6 cellular contexts compared by ENCODE assay signal in the genomic region with DNA sequence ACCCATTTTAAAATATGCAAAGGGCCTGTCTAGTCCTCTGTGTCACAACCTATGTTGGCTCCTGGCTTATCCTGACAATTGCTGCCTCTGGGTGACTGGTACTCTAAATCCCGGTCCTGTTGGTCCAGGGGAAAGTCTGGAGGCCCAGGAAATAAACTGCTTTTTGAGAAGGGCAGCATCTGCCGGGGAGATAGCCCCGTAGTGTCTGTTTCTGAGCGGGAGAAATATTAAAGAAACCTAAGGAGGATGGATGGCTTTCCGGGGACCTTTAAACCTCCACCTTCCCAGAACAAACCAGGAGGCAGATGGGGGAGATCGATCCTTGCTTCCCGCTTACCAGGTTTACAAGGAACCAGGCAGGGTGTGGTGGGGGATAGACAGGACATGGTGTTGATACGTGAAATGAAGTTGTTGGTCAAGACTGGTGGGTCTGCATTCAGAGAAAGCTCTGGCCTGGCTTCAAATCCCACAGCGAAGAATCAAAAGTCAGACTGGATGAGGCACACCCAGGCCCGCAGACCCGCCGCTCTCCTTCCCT. TPM values are rescaled to one million over a fixed set of nuclear protein-coding genes. Genes with fewer than 3 reads are reported as not detected.
A peak's percentile ranks its signal among the peaks of the same experiment; 100 is the strongest.
DNase-seq lines count a peak whose midpoint lies in the region; ATAC-seq and TF ChIP-seq lines count a peak whose summit lies in the region.

No MANE protein-coding gene starts in this region.

- peak overlapping the region; percentile 92 for H2BK120ac ChIP-seq in IMR-90 (ENCODE audit: low read depth, low read length)

- DNase-seq in IMR-90 (peak; percentile 32), LoVo (ENCODE audit: low spot score) (no peak)

- peaks cover 10% of the 10 kb centered on the region for H3K9me1 ChIP-seq in IMR-90 (ENCODE audit: insufficient read depth, low read length)

- no TSS peak for BruUV-seq in IMR-90 (replicated peaks; lab: Mats Ljungman, UMichigan)

- H3K36me3 ChIP-seq in IMR-90 (ENCODE audit: control insufficient read depth, insufficient read depth, low read length): peaks cover 20% of the 10 kb centered on the region
- H3K36me3 ChIP-seq in duodenal mucosa (ENCODE audit: control insufficient read depth in 1 of 2, insufficient read depth in 2 of 2, low read length in 2 of 2): no peaks in the 10 kb centered on the region
- no peaks in the 10 kb centered on the region for H3K36me3 ChIP-seq in parathyroid adenoma (ENCODE audit: control insufficient read depth, insufficient read depth, low read length)

- peak overlapping the region; percentile 87 for H3K23ac ChIP-seq in IMR-90 (ENCODE audit: low read depth, low read length)

- peak overlapping the region; percentile 99 for H3K27ac ChIP-seq in IMR-90 (ENCODE audit: insufficient read depth, low read length)
- H3K27ac ChIP-seq in duodenal mucosa (ENCODE audit: low read depth, low read length): peak overlapping the region; percentile 87
- peak overlapping the region; percentile 58 for H3K27ac ChIP-seq in parathyroid adenoma

- CTCF ChIA-PET in IMR-90 (lab: Yijun Ruan, JAX): interaction anchor here (0.8 to 2.8 kb wide), 4 partner anchors 28 to 69 kb away, joined by 3 to 10 read pairs (median 6); no protein-coding TSS in a partner anchor

- peak overlapping the region; percentile 96 for H2BK5ac ChIP-seq in IMR-90 (ENCODE audit: low read depth, low read length, poor library complexity, severe bottlenecking)

- peak overlapping the region; percentile 99 for H3K18ac ChIP-seq in IMR-90 (ENCODE audit: low read depth, low read length)

- peak overlapping the region; percentile 96 for H2AK9ac ChIP-seq in IMR-90 (replicated peaks; ENCODE audit: low read depth, low read length, poor library complexity)

- H4K5ac ChIP-seq in IMR-90 (ENCODE audit: low read depth, low read length): peak overlapping the region; percentile 99

- peak overlapping the region; percentile 66 for H2AFZ ChIP-seq in IMR-90 (replicated peaks; ENCODE audit: low read length, poor library complexity)
- peak overlapping the region; percentile 16 for H2AFZ ChIP-seq in parathyroid adenoma

- H2BK15ac ChIP-seq in IMR-90 (ENCODE audit: low read depth, low read length): peak overlapping the region; percentile 99

- H3K79me2 ChIP-seq in parathyroid adenoma: no peaks in the 10 kb centered on the region

- peak overlapping the region; percentile 99 for H2AK5ac ChIP-seq in IMR-90 (ENCODE audit: low read depth, low read length)

- H3K4me3 ChIP-seq in IMR-90 (ENCODE audit: insufficient read depth, low read depth, low read length): peak overlapping the region; percentile 96
- H3K4me3 ChIP-seq in duodenal mucosa (ENCODE audit: low read depth in 1 of 2, low read length in 2 of 2): peak overlapping the region; percentile 60 to 72
- H3K4me3 ChIP-seq in parathyroid adenoma (ENCODE audit: low read depth, low read length): peak overlapping the region; percentile 97

- H3K4me2 ChIP-seq in IMR-90 (ENCODE audit: low read depth, low read length) (peak overlapping the region; percentile 97), parathyroid adenoma (ENCODE audit: low read length) (peak overlapping the region; percentile 65)

- peak overlapping the region; percentile 99 for H3K9ac ChIP-seq in IMR-90 (ENCODE audit: low read depth, low read length)
- H3K9ac ChIP-seq in duodenal mucosa (ENCODE audit: low read depth in 1 of 2, low read length in 2 of 2): peak overlapping the region; percentile 52 to 63
- no peak overlapping the region for H3K9ac ChIP-seq in parathyroid adenoma

- 0 out of 2 replicates have a peak, but pooled peaks have one; percentile 1 for TF ChIP-seq RAD21 in IMR-90 (IDR thresholded peaks at IDR 0.05; ENCODE audit: low read length)

- POLR2A ChIA-PET in IMR-90 (lab: Charles Lee; ENCODE audit: unreplicated experiment): interaction anchor here (0.6 to 1.6 kb wide), 19 partner anchors 14 to 726 kb away, joined by 3 to 25 read pairs (median 5); a partner anchor contains a TSS

- no peaks in the 10 kb centered on the region for H3K27me3 ChIP-seq in IMR-90 (ENCODE audit: control insufficient read depth, insufficient read depth, low read length)
- H3K27me3 ChIP-seq in duodenal mucosa (ENCODE audit: control insufficient read depth in 1 of 2, insufficient read depth in 2 of 2, low read length in 2 of 2): peaks cover 31 to 49% of the 10 kb centered on the region in 2 donors
- H3K27me3 ChIP-seq in parathyroid adenoma (ENCODE audit: control insufficient read depth, insufficient read depth, low read length): no peaks in the 10 kb centered on the region

- H4K8ac ChIP-seq in IMR-90 (ENCODE audit: low read depth in 2 of 2, low read length in 2 of 2): peak overlapping the region; percentile 84 to 99

- peak overlapping the region; percentile 65 for H2BK20ac ChIP-seq in IMR-90 (ENCODE audit: low read depth, low read length)

- intact Hi-C loops in IMR-90 (cut with micrococcal nuclease): loop anchor here (1.0 to 2.0 kb wide), 6 partner anchors 37 to 205 kb away; no protein-coding TSS in a partner anchor

- H4K91ac ChIP-seq in IMR-90 (ENCODE audit: insufficient read depth, low read depth, low read length): peak overlapping the region; percentile 99

- no peak for TF ChIP-seq POLR2A in IMR-90 (IDR thresholded peaks at IDR 0.05; ENCODE audit: low read depth, low read length)

- H3K4me1 ChIP-seq in IMR-90 (ENCODE audit: control insufficient read depth, insufficient read depth, low read length): peaks cover 21% of the 10 kb centered on the region
- H3K4me1 ChIP-seq in duodenal mucosa (ENCODE audit: control insufficient read depth in 1 of 2, insufficient read depth in 2 of 2, low read length in 2 of 2): no peaks in the 10 kb centered on the region
- no peaks in the 10 kb centered on the region for H3K4me1 ChIP-seq in parathyroid adenoma

- peak overlapping the region; percentile 98 for H3K56ac ChIP-seq in IMR-90 (ENCODE audit: extremely low read depth, insufficient read depth, low read length)

- ATAC-seq in IMR-90 (ENCODE audit: low read depth) (peak; percentile 2), GM18498 (IDR thresholded peaks at IDR 0.05; ENCODE audit: unreplicated experiment) (no peak), HG02759 (IDR thresholded peaks at IDR 0.05; ENCODE audit: unreplicated experiment) (no peak)

- H3K9me3 ChIP-seq in IMR-90 (ENCODE audit: control insufficient read depth, insufficient read depth, low read length) (no peaks in the 10 kb centered on the region), duodenal mucosa (ENCODE audit: control insufficient read depth in 1 of 2, low read length in 2 of 2) (no peaks in the 10 kb centered on the region), parathyroid adenoma (ENCODE audit: control insufficient read depth, low read length) (no peaks in the 10 kb centered on the region)

- 0% methylated on average over 1 of the region's 12 CpGs; no CpG with 5 or more reads in 1 of the 2 experiments for WGBS in IMR-90 (ENCODE audit: extremely low coverage in 2 of 2, insufficient read length in 1 of 2), 2 experiments

- H3K79me1 ChIP-seq in IMR-90 (ENCODE audit: low read depth in 1 of 2, low read length in 2 of 2): peaks cover 0 to 32% of the 10 kb centered on the region in 2 experiments; a peak in 2 of 4 replicates

- in situ Hi-C loops in IMR-90 (cut with MboI; ENCODE audit: low sequenced_read_pairs): loop anchor here (10.0 kb wide), 1 partner anchor 186 kb away; no protein-coding TSS in a partner anchor

- H3K4ac ChIP-seq in IMR-90 (ENCODE audit: low read depth, low read length): peak overlapping the region; percentile 96

- dilution Hi-C loops in IMR-90 (cut with HindIII; ENCODE audit: low sequenced_read_pairs, unreplicated experiment): no loop called here

- TF ChIP-seq CTCF in IMR-90 (conservative IDR thresholded peaks at IDR 0.05; ENCODE audit: low read depth, low read length) (no peak), parathyroid adenoma (IDR thresholded peaks at IDR 0.05) (no peak)

- H4K20me1 ChIP-seq in IMR-90 (ENCODE audit: insufficient read depth, low read length): no peaks in the 10 kb centered on the region

- H3K14ac ChIP-seq in IMR-90 (replicated peaks; ENCODE audit: low read depth, low read length): peak overlapping the region; percentile 98

TF ChIP-seq in IMR-90, 13 proteins besides CTCF, POLR2A, EP300 and RAD21 (continues in another document):
- TF ChIP-seq MAZ (IDR thresholded peaks at IDR 0.05; ENCODE audit: borderline replicate concordance, low read depth, low read length): no peak
- TF ChIP-seq MAFK (IDR thresholded peaks at IDR 0.05; ENCODE audit: low read depth, low read length): no peak
- TF ChIP-seq SMC3 (IDR thresholded peaks at IDR 0.05; ENCODE audit: low read depth, low read length): no peak
- no peak for TF ChIP-seq RFX5 (IDR thresholded peaks at IDR 0.05; ENCODE audit: low read depth, low read length)
- TF ChIP-seq CHD1 (IDR thresholded peaks at IDR 0.05; ENCODE audit: low read depth, low read length): no peak

RNA-seq across cellular contexts. Expression of a gene that starts 3.8 kb away (rescaled TPM):
- 2.7 and 3.1 TPM in 2 replicates for total RNA-seq in IMR-90 (2012; rRNA removed)
- 29.9 and 33.8 TPM in 2 replicates for polyA plus RNA-seq in IMR-90 (2012; rRNA removed)
- polyA plus RNA-seq in IMR-90 (2012; cell fraction: cytosol; rRNA removed): 31.5 and 50.7 TPM in 2 replicates
- polyA plus RNA-seq in IMR-90 (2012; cell fraction: nucleus; rRNA removed; ENCODE audit: low replicate concordance): 69.3 and 123 TPM in 2 replicates

RNA-seq across cellular contexts. Expression of a gene that starts 10.3 kb away (rescaled TPM):
- total RNA-seq in IMR-90 (2012; rRNA removed): not detected in 2 replicates
- polyA plus RNA-seq in IMR-90 (2012; rRNA removed): not detected in 2 replicates
- not detected in 2 replicates for polyA plus RNA-seq in IMR-90 (2012; cell fraction: cytosol; rRNA removed)
- 0.05 TPM in 1 of 2 replicates, not detected in the other for polyA plus RNA-seq in IMR-90 (2012; cell fraction: nucleus; rRNA removed; ENCODE audit: low replicate concordance)

RNA-seq across cellular contexts. Expression of a gene that starts 37.0 kb away (rescaled TPM):
- total RNA-seq in IMR-90 (2012; rRNA removed): 1.9 and 2.0 TPM in 2 replicates
- 7.8 and 8.5 TPM in 2 replicates for polyA plus RNA-seq in IMR-90 (2012; rRNA removed)
- 2.2 and 4.1 TPM in 2 replicates for polyA plus RNA-seq in IMR-90 (2012; cell fraction: cytosol; rRNA removed)
- polyA plus RNA-seq in IMR-90 (2012; cell fraction: nucleus; rRNA removed; ENCODE audit: low replicate concordance): 17.8 and 38.5 TPM in 2 replicates

RNA-seq across cellular contexts. Expression of a gene that starts 48.9 kb away (rescaled TPM):
- 6.3 and 8.6 TPM in 2 replicates for total RNA-seq in IMR-90 (2012; rRNA removed)
- 59.6 and 76.4 TPM in 2 replicates for polyA plus RNA-seq in IMR-90 (2012; rRNA removed)
- polyA plus RNA-seq in IMR-90 (2012; cell fraction: cytosol; rRNA removed): 31.9 and 71.7 TPM in 2 replicates
- 383 and 595 TPM in 2 replicates for polyA plus RNA-seq in IMR-90 (2012; cell fraction: nucleus; rRNA removed; ENCODE audit: low replicate concordance)

RNA-seq across cellular contexts. Expression of a gene that starts 52.5 kb away (rescaled TPM):
- total RNA-seq in IMR-90 (2012; rRNA removed): 0.54 and 0.56 TPM in 2 replicates
- 18.0 and 18.1 TPM in 2 replicates for polyA plus RNA-seq in IMR-90 (2012; rRNA removed)
- 19.7 and 32.7 TPM in 2 replicates for polyA plus RNA-seq in IMR-90 (2012; cell fraction: cytosol; rRNA removed)
- polyA plus RNA-seq in IMR-90 (2012; cell fraction: nucleus; rRNA removed; ENCODE audit: low replicate concordance): 13.4 and 16.5 TPM in 2 replicates
